Comparison of ENCODE assay signal across 13 cellular contexts in the genomic region with DNA sequence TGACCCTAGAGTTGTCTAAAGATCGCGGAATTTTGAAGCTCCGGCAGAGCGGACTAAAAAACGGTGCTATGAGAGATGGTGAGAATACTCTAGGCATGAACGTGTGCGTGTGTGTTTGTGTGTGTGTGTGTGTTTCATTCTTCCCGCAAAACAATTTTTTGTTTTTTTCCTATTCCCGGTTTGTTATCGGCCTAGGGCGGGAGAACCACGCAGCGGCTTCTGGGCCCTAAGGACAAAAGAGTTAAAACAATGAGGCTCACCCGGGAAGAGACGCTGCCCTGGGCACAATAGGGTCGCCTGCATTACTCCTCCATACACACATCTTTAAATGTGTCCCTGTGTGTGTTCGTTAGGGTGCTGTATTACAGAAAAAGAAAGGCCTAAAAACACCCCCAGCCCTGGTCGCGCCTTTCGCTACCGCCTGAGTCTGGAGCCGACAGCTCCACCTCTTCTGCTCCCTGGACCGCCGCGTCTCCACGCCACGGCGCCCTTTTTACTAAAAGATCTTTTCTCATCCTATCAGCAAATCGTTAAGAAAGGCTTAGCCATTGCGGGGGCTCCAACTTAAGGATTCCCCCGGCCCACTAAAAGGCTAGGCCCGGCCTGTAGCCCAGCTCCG. TPM values are rescaled to one million over a fixed set of nuclear protein-coding genes. Genes with fewer than 3 reads are reported as not detected.
A peak's percentile ranks its signal among the peaks of the same experiment; 100 is the strongest.
DNase-seq lines count a peak whose midpoint lies in the region; ATAC-seq, FAIRE-seq and TF ChIP-seq lines count a peak whose summit lies in the region.
"Had no signal": no experiment of that assay in that cellular context is flagged by ENCODE, and none has a peak within 500 bp of the region (broad histone marks: within the 10 kb centered on the region; RNA-seq: fewer than 3 reads in every experiment).

No MANE protein-coding gene starts in this region.

- H3K9me3 ChIP-seq in left ventricle myocardium inferior (replicated peaks) (no peaks in the 10 kb centered on the region), tibial nerve (no peaks in the 10 kb centered on the region)

- TF ChIP-seq EP300 in tibial nerve (IDR thresholded peaks at IDR 0.05), result peak in 1 of 2 donors; percentile 4

- H3K4me1 Mint-ChIP-seq in mesothelial cell of epicardium, result peaks cover 43% of the 10 kb centered on the region

- peak overlapping the region; percentile 49 for H3K4me3 Mint-ChIP-seq in mesothelial cell of epicardium

- ATAC-seq in left ventricle myocardium superior, result no peak
- ATAC-seq: effector memory CD8-positive, alpha-beta T cell had no signal

- H3K36me3 Mint-ChIP-seq in mesothelial cell of epicardium, result no peaks in the 10 kb centered on the region

- TF ChIP-seq POLR2A in tibial nerve (IDR thresholded peaks at IDR 0.05) (no peak), H54 (IDR thresholded peaks at IDR 0.05; ENCODE audit: low read depth, low read length) (no peak)

- no peak for FAIRE-seq in H54 (lab: Jason Lieb, UNC)

- peak overlapping the region; percentile 65 for H3K4me3 ChIP-seq in left ventricle myocardium inferior
- H3K4me3 ChIP-seq in astrocyte of the spinal cord (ENCODE audit: low read depth, low read length), result peak overlapping the region; percentile 62
- peak overlapping the region; percentile 28 to 67 (median 56) for H3K4me3 ChIP-seq in tibial nerve

- no peak overlapping the region for H3K27ac Mint-ChIP-seq in mesothelial cell of epicardium
- H3K27ac Mint-ChIP-seq: effector memory CD8-positive, alpha-beta T cell had no signal

- TF ChIP-seq CTCF in left ventricle myocardium inferior (IDR thresholded peaks at IDR 0.05; ENCODE audit: borderline replicate concordance) (no peak), astrocyte of the spinal cord (IDR thresholded peaks at IDR 0.05; ENCODE audit: low read depth, low read length) (no peak), mesothelial cell of epicardium (IDR thresholded peaks at IDR 0.05; ENCODE audit: unreplicated experiment) (no peak), tibial nerve (IDR thresholded peaks at IDR 0.05) (no peak)

- WGBS in tibial nerve, 2 donors, result 18 to 20% methylated on average over 33 of the region's 33 CpGs

- intact Hi-C loops in left ventricle myocardium inferior (cut with micrococcal nuclease), result no loop called here
- intact Hi-C loops in left ventricle myocardium superior (cut with micrococcal nuclease), result no loop called here

- DNase-seq in left ventricle myocardium inferior (no peak), left ventricle myocardium superior (no peak), astrocyte of the spinal cord (ENCODE audit: low read depth, low spot score) (no peak), mesothelial cell of epicardium (ENCODE audit: low spot score in 2 of 2, unreplicated experiment in 2 of 2) (no peak), tibial nerve (ENCODE audit: low spot score in 2 of 2) (no peak), H54 (ENCODE audit: insufficient read length, low spot score) (no peak), NCI-H1417 treated with DMSO at 0.1 percent for 48 hours (lab: John Stamatoyannopoulos, UW) (no peak), COLO829 (ENCODE audit: low spot score) (no peak)
- DNase-seq: activated CD8-positive, alpha-beta memory T cell treated with anti-CD3 and anti-CD28 coated beads, Interleukin-2, amount 50 U/mL, for 48 hours; effector memory CD8-positive, alpha-beta T cell; HCEC 1CT; NCI-H1694 treated with DMSO at 0.1 percent for 48 hours; SHP77 treated with DMSO at 0.1 percent for 48 hours had no signal

- no peaks in the 10 kb centered on the region for H3K9me3 Mint-ChIP-seq in mesothelial cell of epicardium

- no peak overlapping the region for H3K27ac ChIP-seq in left ventricle myocardium inferior (replicated peaks)
- peak overlapping the region; percentile 69 to 93 (median 82) for H3K27ac ChIP-seq in tibial nerve

- H3K27me3 ChIP-seq in left ventricle myocardium inferior (ENCODE audit: low read depth) (peaks cover 100% of the 10 kb centered on the region), tibial nerve (peaks cover 0 to 99% of the 10 kb centered on the region in 2 donors)

- peaks cover 99% of the 10 kb centered on the region for H3K27me3 Mint-ChIP-seq in mesothelial cell of epicardium (ENCODE audit: low read depth)

- H3K36me3 ChIP-seq in left ventricle myocardium inferior (no peaks in the 10 kb centered on the region), tibial nerve (no peaks in the 10 kb centered on the region)

- H3K4me1 ChIP-seq in left ventricle myocardium inferior (peaks cover 46% of the 10 kb centered on the region), tibial nerve (peaks cover 0 to 73% (median 13%) of the 10 kb centered on the region in 4 donors)

- in situ Hi-C loops in astrocyte of the spinal cord (cut with HindIII; ENCODE audit: low sequenced_read_pairs), result no loop called here

RNA-seq across cellular contexts. Expression of a gene that starts 3.0 kb away (rescaled TPM):
- total RNA-seq in left ventricle myocardium inferior (0.63 TPM), left ventricle myocardium superior (0.64 TPM), mesothelial cell of epicardium (0.09 TPM in 1 of 3 replicates, not detected in the others), tibial nerve (10 to 100 TPM; 38.7 to 57.0 (median 48.2) TPM)

Comparison
In these comparisons a context has a peak if more than half of its experiments do, and no peak if none do; other contexts are left out.
1. RNA of a gene that starts 3.0 kb away (total RNA-seq): 38.7 to 57.0 TPM in tibial nerve; 0.64 TPM in left ventricle myocardium superior (single experiment), 0.63 TPM in left ventricle myocardium inferior (single experiment) and 0.09 TPM in mesothelial cell of epicardium; every median in the first group is over 10 times any median in the second.
2. Peak in every context shown above with its lines, with median percentiles within 50 percentile points of each other: H3K4me3 ChIP-seq.